ENCODE assay signal across 9 cellular contexts in the genomic region with DNA sequence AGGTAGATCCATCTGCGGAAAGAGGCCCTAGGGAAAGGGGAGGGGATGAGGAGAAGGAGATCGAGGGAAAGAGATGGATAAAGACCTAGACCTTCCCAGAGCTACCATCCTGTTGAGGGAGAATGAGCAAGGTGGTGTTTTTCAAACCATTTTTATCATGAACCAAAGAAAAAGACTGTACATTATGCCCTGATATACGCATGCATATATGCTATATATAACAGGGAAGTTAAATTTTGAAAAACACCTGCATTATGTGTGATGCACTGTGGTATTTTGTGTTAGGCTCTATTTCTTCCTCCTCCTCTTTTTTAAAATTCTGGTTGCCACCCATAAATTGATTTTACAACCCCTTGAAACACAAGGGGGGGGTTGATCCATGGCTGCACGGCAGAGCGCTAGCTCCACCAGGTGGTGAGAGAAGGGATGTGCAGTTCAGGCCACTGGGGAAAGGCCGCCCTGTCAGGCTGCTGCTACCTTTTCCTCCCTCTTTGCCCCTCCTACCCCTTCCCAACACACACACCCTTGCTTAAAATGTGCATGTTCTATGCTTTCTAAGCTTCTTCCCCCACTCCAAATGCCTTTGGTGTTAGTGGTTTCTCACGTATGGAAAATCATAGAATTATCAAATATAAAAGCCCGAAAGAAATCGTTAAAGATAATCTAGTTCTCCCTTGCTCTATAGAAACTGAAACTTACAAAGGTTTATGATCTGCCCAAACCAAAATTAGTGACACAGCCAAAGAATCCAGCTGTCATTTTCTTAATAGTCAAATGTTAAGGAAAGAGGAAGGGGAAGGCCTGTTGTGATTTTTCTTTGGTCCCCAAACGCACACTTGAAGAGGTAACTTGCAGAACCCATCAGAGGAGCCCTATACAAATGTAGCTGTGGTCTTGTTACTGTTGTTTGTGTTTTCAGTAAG.
A peak's percentile ranks its signal among the peaks of the same experiment; 100 is the strongest.
DNase-seq lines count a peak whose midpoint lies in the region; ATAC-seq and TF ChIP-seq lines count a peak whose summit lies in the region.
"Had no signal": no experiment of that assay in that cellular context is flagged by ENCODE, and none has a peak within 500 bp of the region (broad histone marks: within the 10 kb centered on the region; RNA-seq: fewer than 3 reads in every experiment).

No MANE protein-coding gene starts in this region.

- H3K9me3 ChIP-seq in Loucy (ENCODE audit: insufficient read depth, low read depth, low read length): no peaks in the 10 kb centered on the region
- H3K9me3 ChIP-seq in lung (ENCODE audit: control insufficient read depth in 2 of 2, insufficient read depth in 1 of 2, low read length in 1 of 2): no peaks in the 10 kb centered on the region
- H3K9me3 ChIP-seq in upper lobe of right lung: no peaks in the 10 kb centered on the region

- H3K4me3 ChIP-seq in Loucy (ENCODE audit: low read length, poor library complexity, severe bottlenecking) (no peak overlapping the region), lung (no peak overlapping the region), upper lobe of right lung (no peak overlapping the region)

- DNase-seq in activated effector memory CD4-positive, alpha-beta T cell treated with anti-CD3 and anti-CD28 coated beads, Interleukin-2, amount 50 U/mL, for 16 hours: peak; percentile 63
- DNase-seq in activated effector memory CD4-positive, alpha-beta T cell treated with Interleukin-2 at 50 U/mL for 16 hours: no peak
- DNase-seq in RKO (ENCODE audit: low spot score) (peak; percentile 46), lung (ENCODE audit: low spot score) (peak; percentile 35), upper lobe of right lung (peak; percentile 69)

- H3F3A ChIP-seq in Loucy (ENCODE audit: low read depth): no peaks in the 10 kb centered on the region

- intact Hi-C loops in upper lobe of right lung (cut with DNase I): no loop called here

- no peaks in the 10 kb centered on the region for H3K27me3 ChIP-seq in Loucy (ENCODE audit: insufficient read depth, low read length, poor library complexity, severe bottlenecking)
- H3K27me3 ChIP-seq in lung (ENCODE audit: control insufficient read depth, insufficient read depth): no peaks in the 10 kb centered on the region
- H3K27me3 ChIP-seq in upper lobe of right lung: no peaks in the 10 kb centered on the region

- H3K9ac ChIP-seq in Loucy (ENCODE audit: low read depth, low read length, poor library complexity, severe bottlenecking): no peak overlapping the region

- H3K4me1 ChIP-seq in Loucy (ENCODE audit: insufficient read depth, low read length, poor library complexity, severe bottlenecking): no peaks in the 10 kb centered on the region
- H3K4me1 ChIP-seq in lung (ENCODE audit: control insufficient read depth in 2 of 2, insufficient read depth in 2 of 2, low read length in 2 of 2): no peaks in the 10 kb centered on the region
- no peaks in the 10 kb centered on the region for H3K4me1 ChIP-seq in upper lobe of right lung

- H3K79me2 ChIP-seq in Loucy (ENCODE audit: insufficient read depth, low read length): no peaks in the 10 kb centered on the region

- H3K4me2 ChIP-seq in Loucy (ENCODE audit: low read depth, low read length, poor library complexity, severe bottlenecking): no peak overlapping the region

- TF ChIP-seq CTCF in Loucy (conservative IDR thresholded peaks at IDR 0.05; ENCODE audit: low read length) (peak; percentile 99), lung (IDR thresholded peaks at IDR 0.05; ENCODE audit: control extremely low read depth, extremely low read depth) (peak; percentile 74), upper lobe of right lung (IDR thresholded peaks at IDR 0.05) (peak; percentile 94)

- no peak overlapping the region for H2AFZ ChIP-seq in Loucy (ENCODE audit: low read length)

- H3K27ac ChIP-seq in cingulate gyrus (ENCODE audit: low read depth, low read length) (peak overlapping the region; percentile 7), lung (ENCODE audit: low read depth in 1 of 2, low read length in 1 of 2) (no peak overlapping the region), upper lobe of right lung (no peak overlapping the region)
- H3K27ac ChIP-seq: epithelial cell of prostate had no signal

- no peaks in the 10 kb centered on the region for H3K36me3 ChIP-seq in Loucy (ENCODE audit: insufficient read depth, low read length)
- H3K36me3 ChIP-seq in lung (ENCODE audit: control insufficient read depth in 2 of 2, insufficient read depth in 2 of 2, low read length in 2 of 2): no peaks in the 10 kb centered on the region
- no peaks in the 10 kb centered on the region for H3K36me3 ChIP-seq in upper lobe of right lung

- WGBS in lung, 2 donors: 66 to 68% methylated on average over 10 of the region's 10 CpGs

- no peaks in the 10 kb centered on the region for H3K9me2 ChIP-seq in Loucy (replicated peaks; ENCODE audit: low read depth, low read length)

- ATAC-seq in lung (ENCODE audit: insufficient read depth, low FRiP score): peak; percentile 82
- peak; percentile 94 for ATAC-seq in upper lobe of right lung
- no peak for ATAC-seq in HG02798 (IDR thresholded peaks at IDR 0.05; ENCODE audit: poor library complexity, unreplicated experiment)

- no peaks in the 10 kb centered on the region for H4K20me1 ChIP-seq in Loucy (ENCODE audit: insufficient read depth, low read length, poor library complexity, severe bottlenecking)
